In genomic region chr2:20326163-20326780, GRCh38 we compare ENCODE assay signal across 8 cellular contexts. TPM values are rescaled to one million over a fixed set of nuclear protein-coding genes. Genes with fewer than 3 reads are reported as not detected.
DNase-seq lines count a peak whose midpoint lies in the region; ATAC-seq and TF ChIP-seq lines count a peak whose summit lies in the region.

No MANE protein-coding gene starts in this region.

- DNase-seq in BJ (ENCODE audit: low read depth): no peak
- peak in 1 of 2 experiments; percentile 25 for DNase-seq in PC-9
- DNase-seq in activated naive CD4-positive, alpha-beta T cell treated with anti-CD3 and anti-CD28 coated beads, Interleukin-2, amount 50 U/mL, for 72 hours (ENCODE audit: low spot score in 2 of 2): peak in 1 of 2 donors; percentile 25
- peak; percentile 51 for DNase-seq in left cardiac atrium
- peak; percentile 67 for DNase-seq in sciatic nerve (ENCODE audit: low spot score)
- DNase-seq in GDM1 (lab: John Stamatoyannopoulos, UW): no peak

- no peak overlapping the region for H3K27ac Mint-ChIP-seq in activated naive CD4-positive, alpha-beta T cell treated with anti-CD3 and anti-CD28 coated beads, Interleukin-2, amount 50 U/mL, for 72 hours

- POLR2A ChIA-PET in BJ (lab: Charles Lee): no interaction called here
- POLR2A ChIA-PET in PC-9 (lab: Charles Lee; ENCODE audit: unreplicated experiment): interaction anchor here (0.6 kb wide), 1 partner anchor 526 kb away, joined by 5 read pairs; no protein-coding TSS in a partner anchor

- H3K27ac ChIP-seq in PC-9: peak overlapping the region; percentile 86

- H3K9me2 ChIP-seq in PC-9 (ENCODE audit: insufficient read depth): no peaks in the 10 kb centered on the region

- peaks cover 82% of the 10 kb centered on the region for H4K20me1 ChIP-seq in PC-9 (ENCODE audit: insufficient read depth)

- H3K79me2 ChIP-seq in PC-9 (ENCODE audit: low read depth): peaks cover 98% of the 10 kb centered on the region

- H3K4me1 ChIP-seq in PC-9 (replicated peaks; ENCODE audit: insufficient read depth): peaks cover 48% of the 10 kb centered on the region

- ATAC-seq in GM18520 (IDR thresholded peaks at IDR 0.05; ENCODE audit: unreplicated experiment) (peak; percentile 39), HG03565 (IDR thresholded peaks at IDR 0.05; ENCODE audit: unreplicated experiment) (peak; percentile 45), left cardiac atrium (peak; percentile 63 to 79), sciatic nerve (peak; percentile 76)
- peak; percentile 51 to 75 for ATAC-seq in activated naive CD4-positive, alpha-beta T cell treated with anti-CD3 and anti-CD28 coated beads, Interleukin-2, amount 50 U/mL, for 72 hours

- H3K9me3 Mint-ChIP-seq in activated naive CD4-positive, alpha-beta T cell treated with anti-CD3 and anti-CD28 coated beads, Interleukin-2, amount 50 U/mL, for 72 hours: peaks cover 6 to 10% of the 10 kb centered on the region in 2 donors

- H3K27me3 ChIP-seq in BJ (ENCODE audit: control insufficient read depth, insufficient read depth, low read length) (no peaks in the 10 kb centered on the region), PC-9 (ENCODE audit: insufficient read depth, low read depth) (no peaks in the 10 kb centered on the region)

- no TSS peak for BruUV-seq in PC-9 (replicated peaks; lab: Mats Ljungman, UMichigan)

- peak overlapping the region; percentile 76 for H3K4me2 ChIP-seq in PC-9

- H3K36me3 Mint-ChIP-seq in activated naive CD4-positive, alpha-beta T cell treated with anti-CD3 and anti-CD28 coated beads, Interleukin-2, amount 50 U/mL, for 72 hours: peaks cover 14 to 51% of the 10 kb centered on the region in 2 donors

- no peaks in the 10 kb centered on the region for H3K9me3 ChIP-seq in PC-9 (ENCODE audit: insufficient read depth, low read depth)

- CTCF ChIA-PET in BJ (lab: Yijun Ruan, JAX) (interaction anchor here (0.6 to 2.3 kb wide), 23 partner anchors 9 to 337 kb away, joined by 3 to 29 read pairs (median 4); partner anchors contain the start of genes SDC1 and WDR35), PC-9 (lab: Charles Lee) (interaction anchor here (0.6 to 1.3 kb wide), 7 partner anchors 8 to 60 kb away, joined by 3 to 4 read pairs (median 3); no protein-coding TSS in a partner anchor)

- intact Hi-C loops in PC-9 (cut with micrococcal nuclease; ENCODE audit: unreplicated experiment): loop anchor here (5.0 kb wide), 1 partner anchor 316 kb away; no protein-coding TSS in a partner anchor
- intact Hi-C loops in left cardiac atrium (cut with DNase I): no loop called here
- intact Hi-C loops in sciatic nerve (cut with DNase I): no loop called here

- no peak overlapping the region for H2AFZ ChIP-seq in PC-9

- H3F3A ChIP-seq in PC-9 (ENCODE audit: insufficient read depth, low read depth): peaks cover 49% of the 10 kb centered on the region

- peaks cover 2% of the 10 kb centered on the region for H3K36me3 ChIP-seq in BJ (ENCODE audit: control insufficient read depth, insufficient read depth, low read length)
- H3K36me3 ChIP-seq in PC-9 (ENCODE audit: low read depth): peaks cover 49% of the 10 kb centered on the region

- TF ChIP-seq CTCF in BJ (IDR thresholded peaks at IDR 0.05; ENCODE audit: insufficient read depth, low read depth, low read length) (peak; percentile 92), PC-9 (conservative IDR thresholded peaks at IDR 0.05) (peak; percentile 84)

- no peak overlapping the region for H3K4me3 ChIP-seq in BJ (ENCODE audit: low read depth, low read length)
- H3K4me3 ChIP-seq in PC-9: no peak overlapping the region

RNA-seq across cellular contexts. Expression of gene PUM2, which starts 24.4 kb away (rescaled TPM):
- 39.7 and 51.1 TPM in 2 replicates for polyA plus RNA-seq in BJ (2011; rRNA removed)
- polyA minus RNA-seq in BJ (2011; rRNA and poly(A)+ RNA removed): 86.4 and 116 TPM in 2 replicates
- total RNA-seq in PC-9 (2021) (93.3 and 99.3 TPM in 2 replicates), left cardiac atrium (10 to 100 TPM; 70.3 to 73.0 TPM), sciatic nerve (130 TPM)
- 100 to 1,000 TPM in 1 of 2 donors, 10 to 100 TPM in 1; 99.0 to 111 TPM for total RNA-seq in activated naive CD4-positive, alpha-beta T cell treated with anti-CD3 and anti-CD28 coated beads, Interleukin-2, amount 50 U/mL, for 72 hours

Comparison
In these comparisons a context has a peak if more than half of its experiments do, and no peak if none do; other contexts are left out.
1. DNase-seq: peak in left cardiac atrium (single experiment) and sciatic nerve (single experiment); none in BJ (single experiment) and GDM1 (single experiment).
2. Peak in every context shown above with its lines, with median percentiles within 50 percentile points of each other: ATAC-seq.